1 cellular context compared by ENCODE assay signal in the genomic region with DNA sequence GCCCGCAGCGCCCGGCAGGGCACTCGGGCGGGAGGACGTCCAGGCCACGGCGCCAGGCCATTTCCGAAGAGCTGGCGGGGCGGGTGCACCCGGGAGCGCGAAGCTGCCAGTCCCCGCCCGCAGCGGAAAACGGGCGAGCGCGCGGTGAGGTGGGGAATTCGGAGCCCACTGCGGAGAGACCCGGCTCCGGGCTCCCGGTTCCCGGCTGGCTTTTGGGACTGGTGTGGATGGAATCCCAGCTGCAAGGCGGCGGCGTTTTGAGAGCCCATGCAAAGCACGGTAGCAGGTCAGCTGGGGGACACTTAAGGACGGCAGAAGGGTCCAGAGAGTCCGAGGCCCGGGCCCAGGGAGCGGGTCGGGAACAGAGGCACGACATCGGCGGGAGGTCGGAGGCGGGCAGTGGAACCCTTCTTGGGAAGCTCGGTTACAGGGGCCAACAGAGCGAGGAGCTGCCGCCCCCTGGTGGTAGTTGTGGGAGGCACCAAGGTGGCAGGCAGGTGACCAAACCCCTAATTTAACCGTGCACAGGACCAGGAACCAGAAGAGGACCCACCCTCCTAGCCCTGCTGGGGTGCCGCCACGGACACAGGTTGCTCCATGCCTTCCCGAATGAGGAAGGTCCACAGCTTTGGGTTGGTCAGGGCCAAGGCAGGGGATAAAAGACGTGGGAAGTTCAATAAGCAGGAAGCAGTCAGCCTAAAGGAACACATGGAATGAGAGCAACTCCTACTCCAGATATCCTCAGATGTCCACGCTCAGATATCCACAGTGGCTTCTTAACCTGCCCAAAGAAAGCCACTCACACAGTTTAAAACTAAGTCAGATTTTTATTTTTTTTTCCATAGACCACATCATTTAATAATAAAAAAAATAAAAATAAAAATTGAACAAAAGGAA.
TF ChIP-seq lines count a peak whose summit lies in the region.

No MANE protein-coding gene starts in this region.

TF ChIP-seq in HepG2, 621 proteins besides CTCF, POLR2A, EP300 and RAD21 (continued from another document and continues in another):
- TF ChIP-seq, protein P1, sequence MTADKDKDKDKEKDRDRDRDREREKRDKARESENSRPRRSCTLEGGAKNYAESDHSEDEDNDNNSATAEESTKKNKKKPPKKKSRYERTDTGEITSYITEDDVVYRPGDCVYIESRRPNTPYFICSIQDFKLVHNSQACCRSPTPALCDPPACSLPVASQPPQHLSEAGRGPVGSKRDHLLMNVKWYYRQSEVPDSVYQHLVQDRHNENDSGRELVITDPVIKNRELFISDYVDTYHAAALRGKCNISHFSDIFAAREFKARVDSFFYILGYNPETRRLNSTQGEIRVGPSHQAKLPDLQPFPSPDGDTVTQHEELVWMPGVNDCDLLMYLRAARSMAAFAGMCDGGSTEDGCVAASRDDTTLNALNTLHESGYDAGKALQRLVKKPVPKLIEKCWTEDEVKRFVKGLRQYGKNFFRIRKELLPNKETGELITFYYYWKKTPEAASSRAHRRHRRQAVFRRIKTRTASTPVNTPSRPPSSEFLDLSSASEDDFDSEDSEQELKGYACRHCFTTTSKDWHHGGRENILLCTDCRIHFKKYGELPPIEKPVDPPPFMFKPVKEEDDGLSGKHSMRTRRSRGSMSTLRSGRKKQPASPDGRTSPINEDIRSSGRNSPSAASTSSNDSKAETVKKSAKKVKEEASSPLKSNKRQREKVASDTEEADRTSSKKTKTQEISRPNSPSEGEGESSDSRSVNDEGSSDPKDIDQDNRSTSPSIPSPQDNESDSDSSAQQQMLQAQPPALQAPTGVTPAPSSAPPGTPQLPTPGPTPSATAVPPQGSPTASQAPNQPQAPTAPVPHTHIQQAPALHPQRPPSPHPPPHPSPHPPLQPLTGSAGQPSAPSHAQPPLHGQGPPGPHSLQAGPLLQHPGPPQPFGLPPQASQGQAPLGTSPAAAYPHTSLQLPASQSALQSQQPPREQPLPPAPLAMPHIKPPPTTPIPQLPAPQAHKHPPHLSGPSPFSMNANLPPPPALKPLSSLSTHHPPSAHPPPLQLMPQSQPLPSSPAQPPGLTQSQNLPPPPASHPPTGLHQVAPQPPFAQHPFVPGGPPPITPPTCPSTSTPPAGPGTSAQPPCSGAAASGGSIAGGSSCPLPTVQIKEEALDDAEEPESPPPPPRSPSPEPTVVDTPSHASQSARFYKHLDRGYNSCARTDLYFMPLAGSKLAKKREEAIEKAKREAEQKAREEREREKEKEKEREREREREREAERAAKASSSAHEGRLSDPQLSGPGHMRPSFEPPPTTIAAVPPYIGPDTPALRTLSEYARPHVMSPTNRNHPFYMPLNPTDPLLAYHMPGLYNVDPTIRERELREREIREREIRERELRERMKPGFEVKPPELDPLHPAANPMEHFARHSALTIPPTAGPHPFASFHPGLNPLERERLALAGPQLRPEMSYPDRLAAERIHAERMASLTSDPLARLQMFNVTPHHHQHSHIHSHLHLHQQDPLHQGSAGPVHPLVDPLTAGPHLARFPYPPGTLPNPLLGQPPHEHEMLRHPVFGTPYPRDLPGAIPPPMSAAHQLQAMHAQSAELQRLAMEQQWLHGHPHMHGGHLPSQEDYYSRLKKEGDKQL (CRISPR knock-in tag; IDR thresholded peaks at IDR 0.05; ENCODE audit: low read depth), result 0 out of 2 replicates have a peak, but pooled peaks have one; percentile 33
- TF ChIP-seq, protein P2, sequence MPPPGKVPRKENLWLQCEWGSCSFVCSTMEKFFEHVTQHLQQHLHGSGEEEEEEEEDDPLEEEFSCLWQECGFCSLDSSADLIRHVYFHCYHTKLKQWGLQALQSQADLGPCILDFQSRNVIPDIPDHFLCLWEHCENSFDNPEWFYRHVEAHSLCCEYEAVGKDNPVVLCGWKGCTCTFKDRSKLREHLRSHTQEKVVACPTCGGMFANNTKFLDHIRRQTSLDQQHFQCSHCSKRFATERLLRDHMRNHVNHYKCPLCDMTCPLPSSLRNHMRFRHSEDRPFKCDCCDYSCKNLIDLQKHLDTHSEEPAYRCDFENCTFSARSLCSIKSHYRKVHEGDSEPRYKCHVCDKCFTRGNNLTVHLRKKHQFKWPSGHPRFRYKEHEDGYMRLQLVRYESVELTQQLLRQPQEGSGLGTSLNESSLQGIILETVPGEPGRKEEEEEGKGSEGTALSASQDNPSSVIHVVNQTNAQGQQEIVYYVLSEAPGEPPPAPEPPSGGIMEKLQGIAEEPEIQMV (CRISPR knock-in tag; IDR thresholded peaks at IDR 0.05; ENCODE audit: low read depth), result peak; percentile 91
- peak; percentile 67; the same call in 1 of the 2 replicates for TF ChIP-seq ZNF709 (CRISPR knock-in tag; IDR thresholded peaks at IDR 0.05)
- peak; percentile 32; the same call in 1 of the 2 replicates for TF ChIP-seq NFATC3 (CRISPR knock-in tag; IDR thresholded peaks at IDR 0.05)
- no peak for TF ChIP-seq RCOR2 (CRISPR knock-in tag; IDR thresholded peaks at IDR 0.05)
- no peak for TF ChIP-seq RORA (CRISPR knock-in tag; IDR thresholded peaks at IDR 0.05)
- TF ChIP-seq SIX4 (CRISPR knock-in tag; IDR thresholded peaks at IDR 0.05), result peak; percentile 13; the same call in 1 of the 2 replicates
- TF ChIP-seq, protein P3, sequence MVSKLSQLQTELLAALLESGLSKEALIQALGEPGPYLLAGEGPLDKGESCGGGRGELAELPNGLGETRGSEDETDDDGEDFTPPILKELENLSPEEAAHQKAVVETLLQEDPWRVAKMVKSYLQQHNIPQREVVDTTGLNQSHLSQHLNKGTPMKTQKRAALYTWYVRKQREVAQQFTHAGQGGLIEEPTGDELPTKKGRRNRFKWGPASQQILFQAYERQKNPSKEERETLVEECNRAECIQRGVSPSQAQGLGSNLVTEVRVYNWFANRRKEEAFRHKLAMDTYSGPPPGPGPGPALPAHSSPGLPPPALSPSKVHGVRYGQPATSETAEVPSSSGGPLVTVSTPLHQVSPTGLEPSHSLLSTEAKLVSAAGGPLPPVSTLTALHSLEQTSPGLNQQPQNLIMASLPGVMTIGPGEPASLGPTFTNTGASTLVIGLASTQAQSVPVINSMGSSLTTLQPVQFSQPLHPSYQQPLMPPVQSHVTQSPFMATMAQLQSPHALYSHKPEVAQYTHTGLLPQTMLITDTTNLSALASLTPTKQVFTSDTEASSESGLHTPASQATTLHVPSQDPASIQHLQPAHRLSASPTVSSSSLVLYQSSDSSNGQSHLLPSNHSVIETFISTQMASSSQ (IDR thresholded peaks at IDR 0.05; ENCODE audit: low read depth), result no peak
- TF ChIP-seq, protein P3 (CRISPR knock-in tag; IDR thresholded peaks at IDR 0.05; ENCODE audit: borderline replicate concordance), result peak; percentile 83; the same call in 1 of the 2 replicates
- TF ChIP-seq JUN (CRISPR knock-in tag; IDR thresholded peaks at IDR 0.05), result 0 out of 2 replicates have a peak, but pooled peaks have one; percentile 87
- peak; percentile 54; the same call in 1 of the 2 replicates for TF ChIP-seq NRL (CRISPR knock-in tag; IDR thresholded peaks at IDR 0.05; ENCODE audit: borderline replicate concordance)
- TF ChIP-seq ZNF232 (CRISPR knock-in tag; IDR thresholded peaks at IDR 0.05; ENCODE audit: borderline replicate concordance), result peak; percentile 85; the same call in 1 of the 2 replicates
- TF ChIP-seq ZBTB38 (CRISPR knock-in tag; IDR thresholded peaks at IDR 0.05), result peak; percentile 88
- TF ChIP-seq, protein P4, sequence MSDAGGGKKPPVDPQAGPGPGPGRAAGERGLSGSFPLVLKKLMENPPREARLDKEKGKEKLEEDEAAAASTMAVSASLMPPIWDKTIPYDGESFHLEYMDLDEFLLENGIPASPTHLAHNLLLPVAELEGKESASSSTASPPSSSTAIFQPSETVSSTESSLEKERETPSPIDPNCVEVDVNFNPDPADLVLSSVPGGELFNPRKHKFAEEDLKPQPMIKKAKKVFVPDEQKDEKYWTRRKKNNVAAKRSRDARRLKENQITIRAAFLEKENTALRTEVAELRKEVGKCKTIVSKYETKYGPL (CRISPR knock-in tag; IDR thresholded peaks at IDR 0.05), result no peak
- TF ChIP-seq SMAD1 (CRISPR knock-in tag; IDR thresholded peaks at IDR 0.05; ENCODE audit: borderline replicate concordance, low read depth), result peak; percentile 100
- no peak for TF ChIP-seq TBP (CRISPR knock-in tag; IDR thresholded peaks at IDR 0.05)
- peak; percentile 95 for TF ChIP-seq PAF1 (CRISPR knock-in tag; IDR thresholded peaks at IDR 0.05)
- TF ChIP-seq ZNF839 (CRISPR knock-in tag; IDR thresholded peaks at IDR 0.05; ENCODE audit: borderline replicate concordance), result peak; percentile 99; the same call in 1 of the 2 replicates
- TF ChIP-seq CEBPZ (IDR thresholded peaks at IDR 0.05; ENCODE audit: low read length), result no peak
- peak; percentile 86 for TF ChIP-seq ZNF451 (CRISPR knock-in tag; IDR thresholded peaks at IDR 0.05)
- TF ChIP-seq PBX2 (CRISPR knock-in tag; IDR thresholded peaks at IDR 0.05), result no peak; the same call in 1 of the 2 replicates
- peak; percentile 98 for TF ChIP-seq ZNF501 (CRISPR knock-in tag; IDR thresholded peaks at IDR 0.05)
- 0 out of 2 replicates have a peak, but pooled peaks have one; percentile 78 for TF ChIP-seq ZBTB42 (CRISPR knock-in tag; IDR thresholded peaks at IDR 0.05)
- peak; percentile 38; the same call in 1 of the 2 replicates for TF ChIP-seq KLF11 (CRISPR knock-in tag; IDR thresholded peaks at IDR 0.05)
- TF ChIP-seq, protein P5, sequence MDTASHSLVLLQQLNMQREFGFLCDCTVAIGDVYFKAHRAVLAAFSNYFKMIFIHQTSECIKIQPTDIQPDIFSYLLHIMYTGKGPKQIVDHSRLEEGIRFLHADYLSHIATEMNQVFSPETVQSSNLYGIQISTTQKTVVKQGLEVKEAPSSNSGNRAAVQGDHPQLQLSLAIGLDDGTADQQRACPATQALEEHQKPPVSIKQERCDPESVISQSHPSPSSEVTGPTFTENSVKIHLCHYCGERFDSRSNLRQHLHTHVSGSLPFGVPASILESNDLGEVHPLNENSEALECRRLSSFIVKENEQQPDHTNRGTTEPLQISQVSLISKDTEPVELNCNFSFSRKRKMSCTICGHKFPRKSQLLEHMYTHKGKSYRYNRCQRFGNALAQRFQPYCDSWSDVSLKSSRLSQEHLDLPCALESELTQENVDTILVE (CRISPR knock-in tag; IDR thresholded peaks at IDR 0.05), result no peak
- 0 out of 2 replicates have a peak, but pooled peaks have one; percentile 13 for TF ChIP-seq RARG (CRISPR knock-in tag; IDR thresholded peaks at IDR 0.05; ENCODE audit: low read depth)
- 0 out of 2 replicates have a peak, but pooled peaks have one; percentile 72 for TF ChIP-seq ZNF234 (CRISPR knock-in tag; conservative IDR thresholded peaks at IDR 0.05)
